In the genomic region with DNA sequence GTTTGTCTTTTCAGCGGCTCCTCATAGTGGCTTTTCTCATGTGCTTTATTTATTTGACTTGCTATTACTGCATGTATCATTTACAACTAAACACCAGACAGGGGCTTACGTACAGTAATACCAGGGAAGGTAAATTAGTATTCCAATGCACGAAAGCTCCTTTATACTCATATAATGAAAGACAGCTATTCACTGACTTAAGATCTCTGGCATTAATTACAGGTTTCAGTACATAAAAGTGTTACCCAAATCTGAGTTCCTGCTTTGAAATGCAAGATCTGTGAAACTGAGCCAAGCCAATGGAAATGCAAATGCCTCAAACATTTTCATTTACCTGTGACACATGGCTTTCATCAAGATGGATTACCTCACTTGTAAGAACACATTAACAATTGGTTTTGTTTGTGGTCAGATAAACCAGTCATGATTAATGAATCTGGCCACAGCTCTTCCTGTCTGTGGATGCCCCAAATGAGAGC, we compare ENCODE assay signal across 12 cellular contexts.
DNase-seq lines count a peak whose midpoint lies in the region; ATAC-seq and TF ChIP-seq lines count a peak whose summit lies in the region.
"Had no signal": no experiment of that assay in that cellular context is flagged by ENCODE, and none has a peak within 500 bp of the region (broad histone marks: within the 10 kb centered on the region; RNA-seq: fewer than 3 reads in every experiment).

No MANE protein-coding gene starts in this region.

- DNase-seq in AG10803 (ENCODE audit: low read depth) (peak; percentile 6), HPDE6-E6E7 (ENCODE audit: extremely low spot score) (peak; percentile 63), NCI-H345 treated with DMSO at 0.1 percent for 48 hours (lab: John Stamatoyannopoulos, UW; ENCODE audit: unreplicated experiment) (peak; percentile 37), epithelial cell of proximal tubule (ENCODE audit: low read depth) (peak; percentile 48), esophagus muscularis mucosa (ENCODE audit: extremely low spot score) (no peak), left lobe of liver (ENCODE audit: low spot score) (no peak)
- DNase-seq: activated CD4-positive, alpha-beta T cell treated with anti-CD3 and anti-CD28 coated beads, Interleukin-2, amount 10 ng/mL, durations not matched to agents 24 days and 14 days; gastrocnemius medialis; NCI-H526 treated with DMSO at 0.1 percent for 48 hours; trophoblast cell had no signal

- no peak overlapping the region for H3K4me3 ChIP-seq in AG10803 (ENCODE audit: low read length)
- H3K4me3 ChIP-seq in epithelial cell of proximal tubule (ENCODE audit: low read depth, low read length) = no peak overlapping the region
- no peak overlapping the region for H3K4me3 ChIP-seq in esophagus muscularis mucosa
- H3K4me3 ChIP-seq: gastrocnemius medialis had no signal

- no peak for ATAC-seq in HG03108 (IDR thresholded peaks at IDR 0.05; ENCODE audit: unreplicated experiment)
- no peak for ATAC-seq in HG03457 (IDR thresholded peaks at IDR 0.05; ENCODE audit: unreplicated experiment)
- no peak for ATAC-seq in left lobe of liver
- ATAC-seq: gastrocnemius medialis had no signal

- peaks cover 0 to 14% (median 10%) of the 10 kb centered on the region in 4 donors for H3K9me3 ChIP-seq in esophagus muscularis mucosa
- H3K9me3 ChIP-seq: gastrocnemius medialis had no signal

- intact Hi-C loops in esophagus muscularis mucosa (cut with DNase I) = no loop called here

- no peaks in the 10 kb centered on the region for H3K4me1 ChIP-seq in esophagus muscularis mucosa
- H3K4me1 ChIP-seq: gastrocnemius medialis had no signal

- WGBS in esophagus muscularis mucosa = 69% methylated on average over 3 of the region's 3 CpGs

- no peak overlapping the region for H3K27ac ChIP-seq in esophagus muscularis mucosa (replicated peaks in 1 of 4)
- H3K27ac ChIP-seq: gastrocnemius medialis had no signal

- no peaks in the 10 kb centered on the region for H3K36me3 ChIP-seq in esophagus muscularis mucosa
- H3K36me3 ChIP-seq: gastrocnemius medialis had no signal

- H3K27me3 ChIP-seq in esophagus muscularis mucosa = no peaks in the 10 kb centered on the region
- H3K27me3 ChIP-seq: gastrocnemius medialis had no signal

- no peak for TF ChIP-seq POLR2A in esophagus muscularis mucosa (IDR thresholded peaks at IDR 0.05; ENCODE audit: low read depth)

- TF ChIP-seq EP300 in esophagus muscularis mucosa (IDR thresholded peaks at IDR 0.05) = no peak

- TF ChIP-seq CTCF in AG10803 (conservative IDR thresholded peaks at IDR 0.05; ENCODE audit: low read length) (no peak), epithelial cell of proximal tubule (conservative IDR thresholded peaks at IDR 0.05; ENCODE audit: low read depth, low read length) (no peak), esophagus muscularis mucosa (IDR thresholded peaks at IDR 0.05) (no peak)

Comparison
In these comparisons a context has a peak if more than half of its experiments do, and no peak if none do; other contexts are left out.
1. DNase-seq: peak in AG10803 (single experiment), HPDE6-E6E7 (single experiment), NCI-H345 treated with DMSO at 0.1 percent for 48 hours (single experiment) and epithelial cell of proximal tubule (single experiment); none in esophagus muscularis mucosa (single experiment) and left lobe of liver (single experiment).